In the genomic region with DNA sequence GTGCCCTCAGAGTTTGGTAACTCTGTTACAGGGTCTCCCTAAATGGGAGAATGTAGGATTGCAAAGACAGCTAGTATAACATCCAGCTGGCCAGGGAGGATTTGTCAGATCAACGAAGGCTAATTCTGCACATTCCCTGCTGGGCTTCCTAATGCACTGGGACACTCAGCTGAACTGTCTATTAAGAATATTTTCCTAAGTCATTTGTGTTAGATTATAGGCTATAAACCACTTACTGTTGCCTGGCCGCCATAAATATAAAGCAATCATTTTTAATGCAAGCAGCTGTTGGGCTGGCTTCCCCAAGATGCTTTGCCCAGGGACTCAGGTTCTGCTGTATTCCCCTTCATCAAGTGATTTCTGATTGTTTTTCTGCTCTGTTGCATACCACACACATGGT, we compare ENCODE assay signal across 13 cellular contexts. TPM values are rescaled to one million over a fixed set of nuclear protein-coding genes. Genes with fewer than 3 reads are reported as not detected.
A peak's percentile ranks its signal among the peaks of the same experiment; 100 is the strongest.
DNase-seq lines count a peak whose midpoint lies in the region; ATAC-seq and TF ChIP-seq lines count a peak whose summit lies in the region.
"Had no signal": no experiment of that assay in that cellular context is flagged by ENCODE, and none has a peak within 500 bp of the region (broad histone marks: within the 10 kb centered on the region; RNA-seq: fewer than 3 reads in every experiment).

No MANE protein-coding gene starts in this region.

- H3K36me3 ChIP-seq in neural cell (ENCODE audit: insufficient read depth, low read length) = no peaks in the 10 kb centered on the region
- H3K36me3 ChIP-seq: BLaER1 treated with 17β-estradiol and CSF1 and Interleukin-3, amounts not matched to agents 10 nM and 100 nM had no signal

- DNase-seq in NCI-H2171 treated with DMSO at 0.1 percent for 48 hours (lab: John Stamatoyannopoulos, UW) = peak; percentile 2
- DNase-seq in NCI-H2171 (lab: John Stamatoyannopoulos, UW) = no peak
- peak; percentile 72 for DNase-seq in SK-N-DZ (ENCODE audit: low spot score)
- DNase-seq in NCI-H1436 (lab: John Stamatoyannopoulos, UW) = no peak
- no peak for DNase-seq in activated T-cell treated with anti-CD3 and anti-CD28 coated beads, Interleukin-2, amount 50 U/mL, for 72 hours
- DNase-seq: 8988T; CD4-positive, CD25-positive, alpha-beta regulatory T cell; HCEC 1CT; HFFc6 had no signal

- no peak for ATAC-seq in activated T-cell treated with anti-CD3 and anti-CD28 coated beads, Interleukin-2, amount 50 U/mL, for 72 hours (replicated peaks in 1 of 2)
- ATAC-seq in GM19023 (IDR thresholded peaks at IDR 0.05; ENCODE audit: unreplicated experiment) = no peak
- ATAC-seq: HepG2 had no signal

- no peaks in the 10 kb centered on the region for H3K4me1 Mint-ChIP-seq in activated T-cell treated with anti-CD3 and anti-CD28 coated beads, Interleukin-2, amount 50 U/mL, for 72 hours (ENCODE audit: low read depth)
- H3K4me1 Mint-ChIP-seq: CD4-positive, CD25-positive, alpha-beta regulatory T cell had no signal

- no peaks in the 10 kb centered on the region for H4K20me1 ChIP-seq in neural cell (ENCODE audit: insufficient read depth)
- H4K20me1 ChIP-seq: BLaER1 treated with 17β-estradiol and CSF1 and Interleukin-3, amounts not matched to agents 10 nM and 100 nM had no signal

- TF ChIP-seq CTCF in neural cell (IDR thresholded peaks at IDR 0.05; ENCODE audit: poor library complexity, severe bottlenecking) = no peak

- H3K79me2 ChIP-seq in neural cell (replicated peaks; ENCODE audit: insufficient read depth, low read length) = no peaks in the 10 kb centered on the region

- H3K4me2 ChIP-seq in neural cell (ENCODE audit: low read length) = no peak overlapping the region

- H3K9me3 Mint-ChIP-seq in activated T-cell treated with anti-CD3 and anti-CD28 coated beads, Interleukin-2, amount 50 U/mL, for 72 hours = no peaks in the 10 kb centered on the region
- H3K9me3 Mint-ChIP-seq: HFFc6 had no signal

- H3K27me3 Mint-ChIP-seq in activated T-cell treated with anti-CD3 and anti-CD28 coated beads, Interleukin-2, amount 50 U/mL, for 72 hours (ENCODE audit: low read depth) = no peaks in the 10 kb centered on the region

- TF ChIP-seq RAD21 in neural cell (conservative IDR thresholded peaks at IDR 0.05) = no peak

- H2AFZ ChIP-seq in neural cell (ENCODE audit: low read depth, low read length) = no peak overlapping the region

- H3K9me3 ChIP-seq in neural cell (ENCODE audit: low read length) = no peaks in the 10 kb centered on the region
- H3K9me3 ChIP-seq: BLaER1 treated with 17β-estradiol and CSF1 and Interleukin-3, amounts not matched to agents 10 nM and 100 nM had no signal

- H3K4me3 ChIP-seq in neural cell (ENCODE audit: low read length) = no peak overlapping the region
- H3K4me3 ChIP-seq: BLaER1 treated with 17β-estradiol and CSF1 and Interleukin-3, amounts not matched to agents 10 nM and 100 nM had no signal

- no peak overlapping the region for H3K4me3 Mint-ChIP-seq in activated T-cell treated with anti-CD3 and anti-CD28 coated beads, Interleukin-2, amount 50 U/mL, for 72 hours
- H3K4me3 Mint-ChIP-seq: CD4-positive, CD25-positive, alpha-beta regulatory T cell; HFFc6 had no signal

- TF ChIP-seq EP300 in neural cell (conservative IDR thresholded peaks at IDR 0.05; ENCODE audit: poor library complexity, severe bottlenecking) = no peak

- no peak overlapping the region for H3K27ac Mint-ChIP-seq in activated T-cell treated with anti-CD3 and anti-CD28 coated beads, Interleukin-2, amount 50 U/mL, for 72 hours
- H3K27ac Mint-ChIP-seq: CD4-positive, CD25-positive, alpha-beta regulatory T cell; HFFc6 had no signal

- no peaks in the 10 kb centered on the region for H3F3A ChIP-seq in neural cell (ENCODE audit: insufficient read depth, low read length, poor library complexity, severe bottlenecking)

- H3K27me3 ChIP-seq in neural cell (ENCODE audit: insufficient read depth, low read depth, low read length) = no peaks in the 10 kb centered on the region
- H3K27me3 ChIP-seq: BLaER1 treated with 17β-estradiol and CSF1 and Interleukin-3, amounts not matched to agents 10 nM and 100 nM had no signal

- no peak overlapping the region for H3K9ac ChIP-seq in neural cell (ENCODE audit: low read length)
- H3K9ac ChIP-seq: BLaER1 treated with 17β-estradiol and CSF1 and Interleukin-3, amounts not matched to agents 10 nM and 100 nM had no signal

- H3K9me2 ChIP-seq in neural cell (ENCODE audit: insufficient read depth, low read length) = no peaks in the 10 kb centered on the region

- H3K27ac ChIP-seq in neural cell (ENCODE audit: low read length) = no peak overlapping the region
- H3K27ac ChIP-seq: BLaER1 treated with 17β-estradiol and CSF1 and Interleukin-3, amounts not matched to agents 10 nM and 100 nM had no signal

- no peaks in the 10 kb centered on the region for H3K36me3 Mint-ChIP-seq in activated T-cell treated with anti-CD3 and anti-CD28 coated beads, Interleukin-2, amount 50 U/mL, for 72 hours (ENCODE audit: insufficient read depth in 2 of 2)
- H3K36me3 Mint-ChIP-seq: CD4-positive, CD25-positive, alpha-beta regulatory T cell had no signal

TF ChIP-seq in neural cell, 6 proteins besides CTCF, POLR2A, EP300 and RAD21:
- TF ChIP-seq MXI1 (conservative IDR thresholded peaks at IDR 0.05; ENCODE audit: poor library complexity, severe bottlenecking) (no peak), TAF1 (IDR thresholded peaks at IDR 0.05; ENCODE audit: low read depth) (no peak), POLR2AphosphoS5 (IDR thresholded peaks at IDR 0.05) (peak; percentile 79), EZH2 (IDR thresholded peaks at IDR 0.05; ENCODE audit: borderline replicate concordance, insufficient read depth, low read length, poor library complexity, severe bottlenecking) (no peak), SMC3 (conservative IDR thresholded peaks at IDR 0.05; ENCODE audit: poor library complexity) (no peak)
- TF ChIP-seq, protein P1, sequence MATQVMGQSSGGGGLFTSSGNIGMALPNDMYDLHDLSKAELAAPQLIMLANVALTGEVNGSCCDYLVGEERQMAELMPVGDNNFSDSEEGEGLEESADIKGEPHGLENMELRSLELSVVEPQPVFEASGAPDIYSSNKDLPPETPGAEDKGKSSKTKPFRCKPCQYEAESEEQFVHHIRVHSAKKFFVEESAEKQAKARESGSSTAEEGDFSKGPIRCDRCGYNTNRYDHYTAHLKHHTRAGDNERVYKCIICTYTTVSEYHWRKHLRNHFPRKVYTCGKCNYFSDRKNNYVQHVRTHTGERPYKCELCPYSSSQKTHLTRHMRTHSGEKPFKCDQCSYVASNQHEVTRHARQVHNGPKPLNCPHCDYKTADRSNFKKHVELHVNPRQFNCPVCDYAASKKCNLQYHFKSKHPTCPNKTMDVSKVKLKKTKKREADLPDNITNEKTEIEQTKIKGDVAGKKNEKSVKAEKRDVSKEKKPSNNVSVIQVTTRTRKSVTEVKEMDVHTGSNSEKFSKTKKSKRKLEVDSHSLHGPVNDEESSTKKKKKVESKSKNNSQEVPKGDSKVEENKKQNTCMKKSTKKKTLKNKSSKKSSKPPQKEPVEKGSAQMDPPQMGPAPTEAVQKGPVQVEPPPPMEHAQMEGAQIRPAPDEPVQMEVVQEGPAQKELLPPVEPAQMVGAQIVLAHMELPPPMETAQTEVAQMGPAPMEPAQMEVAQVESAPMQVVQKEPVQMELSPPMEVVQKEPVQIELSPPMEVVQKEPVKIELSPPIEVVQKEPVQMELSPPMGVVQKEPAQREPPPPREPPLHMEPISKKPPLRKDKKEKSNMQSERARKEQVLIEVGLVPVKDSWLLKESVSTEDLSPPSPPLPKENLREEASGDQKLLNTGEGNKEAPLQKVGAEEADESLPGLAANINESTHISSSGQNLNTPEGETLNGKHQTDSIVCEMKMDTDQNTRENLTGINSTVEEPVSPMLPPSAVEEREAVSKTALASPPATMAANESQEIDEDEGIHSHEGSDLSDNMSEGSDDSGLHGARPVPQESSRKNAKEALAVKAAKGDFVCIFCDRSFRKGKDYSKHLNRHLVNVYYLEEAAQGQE (IDR thresholded peaks at IDR 0.05; ENCODE audit: borderline replicate concordance) = peak; percentile 91

RNA-seq across cellular contexts. Expression of a gene that starts 35.3 kb away (rescaled TPM):
- polyA plus RNA-seq in SK-N-DZ (2014; cell fraction: cytosol; rRNA removed) = 55.9 and 66.6 TPM in 2 replicates
- 85.4 and 93.6 TPM in 2 replicates for polyA plus RNA-seq in SK-N-DZ (2014; cell fraction: nucleus; rRNA removed)
- 0.06 and 1.2 TPM in 2 replicates for polyA plus RNA-seq in neural cell
- polyA minus RNA-seq in neural cell = 0.69 and 0.73 TPM in 2 replicates
- 1 to 10 TPM; 1.7 to 3.1 TPM for total RNA-seq in activated T-cell treated with anti-CD3 and anti-CD28 coated beads, Interleukin-2, amount 50 U/mL, for 72 hours
- total RNA-seq: CD4-positive, CD25-positive, alpha-beta regulatory T cell; HepG2 had no signal
- polyA plus RNA-seq: CD4-positive, CD25-positive, alpha-beta regulatory T cell; HepG2 had no signal

Comparison
In these comparisons a context has a peak if more than half of its experiments do, and no peak if none do; other contexts are left out.
1. DNase-seq: peak in NCI-H2171 treated with DMSO at 0.1 percent for 48 hours (single experiment) and SK-N-DZ (single experiment); none in NCI-H2171 (single experiment), NCI-H1436 (single experiment) and activated T-cell treated with anti-CD3 and anti-CD28 coated beads, Interleukin-2, amount 50 U/mL, for 72 hours (0 of 2).